In the genomic region with DNA sequence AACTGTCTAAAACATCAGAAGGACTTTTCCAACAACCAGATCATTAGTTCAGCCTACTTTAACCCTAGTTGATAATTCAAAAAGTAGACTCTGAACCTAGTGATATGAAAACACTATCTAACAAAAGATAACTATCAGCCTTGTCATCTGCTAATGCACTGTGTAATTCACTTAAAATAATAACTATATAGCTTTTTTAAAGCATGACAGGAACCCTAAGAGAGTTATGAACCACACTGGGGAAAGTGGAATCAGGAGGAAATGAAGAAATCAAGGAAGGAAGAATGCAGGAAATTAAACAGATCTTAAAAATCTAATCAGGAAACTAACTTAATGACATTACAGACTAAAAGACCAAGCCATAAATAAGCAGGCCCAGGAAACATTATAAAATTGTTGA, we compare ENCODE assay signal across 17 cellular contexts.
"Had no signal": no experiment of that assay in that cellular context is flagged by ENCODE, and none has a peak within 500 bp of the region (broad histone marks: within the 10 kb centered on the region; RNA-seq: fewer than 3 reads in every experiment).

No MANE protein-coding gene starts in this region.

- H3K27ac ChIP-seq: esophagus squamous epithelium, gastroesophageal sphincter, stomach, thoracic aorta, transverse colon had no signal

- H3K4me3 ChIP-seq: esophagus squamous epithelium, gastroesophageal sphincter, mucosa of descending colon, stomach, thoracic aorta, transverse colon had no signal

- H3K36me3 Mint-ChIP-seq: natural killer cell had no signal

- H3K36me3 ChIP-seq: esophagus squamous epithelium, gastroesophageal sphincter, stomach, thoracic aorta, transverse colon had no signal

- H3K27me3 Mint-ChIP-seq: dendritic cell treated with granulocyte-macrophage colony-stimulating factor and Interleukin-4, amounts not matched to agents 40 ng/mL and 50 ng/mL, for 4 days had no signal

- H3K27me3 ChIP-seq: esophagus squamous epithelium, gastroesophageal sphincter, stomach, transverse colon had no signal

- H3K27ac Mint-ChIP-seq: dendritic cell treated with granulocyte-macrophage colony-stimulating factor and Interleukin-4, amounts not matched to agents 40 ng/mL and 50 ng/mL, for 4 days; effector memory CD8-positive, alpha-beta T cell; natural killer cell had no signal

- ATAC-seq: effector memory CD8-positive, alpha-beta T cell; gastroesophageal sphincter; left colon; mucosa of descending colon; natural killer cell; sciatic nerve had no signal

- H3K4me3 Mint-ChIP-seq: dendritic cell treated with granulocyte-macrophage colony-stimulating factor and Interleukin-4, amounts not matched to agents 40 ng/mL and 50 ng/mL, for 4 days; effector memory CD8-positive, alpha-beta T cell; natural killer cell; neural crest cell had no signal

- DNase-seq: effector memory CD8-positive, alpha-beta T cell; esophagus squamous epithelium; foreskin fibroblast; left colon; mucosa of descending colon; natural killer cell; posterior cingulate gyrus; stimulated activated CD4-positive, alpha-beta T cell treated with anti-CD3 and anti-CD28 coated beads, Interleukin-2, amount 100 ng/mL, for 24 hours; stimulated activated naive CD4-positive, alpha-beta T cell; stomach; substantia nigra; transverse colon had no signal

- H3K9me3 ChIP-seq: esophagus squamous epithelium, gastroesophageal sphincter, mucosa of descending colon, stomach, thoracic aorta, transverse colon had no signal

- H3K9me3 Mint-ChIP-seq: dendritic cell treated with granulocyte-macrophage colony-stimulating factor and Interleukin-4, amounts not matched to agents 40 ng/mL and 50 ng/mL, for 4 days; effector memory CD8-positive, alpha-beta T cell; natural killer cell; neural crest cell had no signal
